Comparison of ENCODE assay signal across 12 cellular contexts in genomic region chr20:32368930-32369329, GRCh38. TPM values are rescaled to one million over a fixed set of nuclear protein-coding genes. Genes with fewer than 3 reads are reported as not detected.
DNase-seq lines count a peak whose midpoint lies in the region; ATAC-seq and TF ChIP-seq lines count a peak whose summit lies in the region.
"Had no signal": no experiment of that assay in that cellular context is flagged by ENCODE, and none has a peak within 500 bp of the region (broad histone marks: within the 10 kb centered on the region; RNA-seq: fewer than 3 reads in every experiment).

No MANE protein-coding gene starts in this region.

- H3K36me3 Mint-ChIP-seq in activated T-cell treated with anti-CD3 and anti-CD28 coated beads, Interleukin-2, amount 50 U/mL, for 4 hours (ENCODE audit: insufficient read depth) = peaks cover 29% of the 10 kb centered on the region
- peaks cover 6% of the 10 kb centered on the region for H3K36me3 Mint-ChIP-seq in stimulated activated memory B cell treated with anti-CD40 and anti-IgM and Interleukin-4, amounts not matched to agents 10 μg/mL and 1 μg/mL and 100 μg/mL, for 72 hours

- H3K4me2 ChIP-seq in MM.1S (ENCODE audit: low read depth, low read length) = peak overlapping the region; percentile 83

- peak overlapping the region; percentile 49 for H3K27ac Mint-ChIP-seq in stimulated activated memory B cell treated with anti-CD40 and anti-IgM and Interleukin-4, amounts not matched to agents 10 μg/mL and 1 μg/mL and 100 μg/mL, for 72 hours
- H3K27ac Mint-ChIP-seq: activated CD4-positive, alpha-beta memory T cell treated with anti-CD3 and anti-CD28 coated beads, Interleukin-2, amount 10 ng/mL, durations not matched to agents 7 days and 5 days had no signal

- H3K4me1 ChIP-seq in MM.1S (ENCODE audit: low read length) = peaks cover 40% of the 10 kb centered on the region
- peaks cover 12% of the 10 kb centered on the region for H3K4me1 ChIP-seq in colonic mucosa

- H3K27ac ChIP-seq in MM.1S (ENCODE audit: low read length) (peak overlapping the region; percentile 63; the same call in 1 of the 2 replicates), substantia nigra (ENCODE audit: low read depth, low read length, poor library complexity, severe bottlenecking) (no peak overlapping the region), colonic mucosa (no peak overlapping the region)

- peaks cover 23% of the 10 kb centered on the region; the same call in 1 of the 2 replicates for H4K20me1 ChIP-seq in MM.1S (ENCODE audit: insufficient read depth, low read length)

- no peaks in the 10 kb centered on the region for H3K9me3 ChIP-seq in MM.1S (replicated peaks; ENCODE audit: insufficient read depth, low read length)
- H3K9me3 ChIP-seq in colonic mucosa = no peaks in the 10 kb centered on the region

- no peaks in the 10 kb centered on the region for H3K9me3 Mint-ChIP-seq in activated T-cell treated with anti-CD3 and anti-CD28 coated beads, Interleukin-2, amount 50 U/mL, for 4 hours
- H3K9me3 Mint-ChIP-seq in stimulated activated memory B cell treated with anti-CD40 and anti-IgM and Interleukin-4, amounts not matched to agents 10 μg/mL and 1 μg/mL and 100 μg/mL, for 72 hours = no peaks in the 10 kb centered on the region
- H3K9me3 Mint-ChIP-seq: activated CD4-positive, alpha-beta memory T cell treated with anti-CD3 and anti-CD28 coated beads, Interleukin-2, amount 10 ng/mL, durations not matched to agents 7 days and 5 days had no signal

- peaks cover 95% of the 10 kb centered on the region for H3K79me2 ChIP-seq in MM.1S (ENCODE audit: low read length)

- H2AFZ ChIP-seq in MM.1S (ENCODE audit: low read length) = peak overlapping the region; percentile 19; the same call in 1 of the 2 replicates

- intact Hi-C loops in colonic mucosa (cut with DNase I) = no loop called here

- no peaks in the 10 kb centered on the region for H3K9me2 ChIP-seq in MM.1S (replicated peaks; ENCODE audit: insufficient read depth, low read length)

- H3K27me3 Mint-ChIP-seq in activated T-cell treated with anti-CD3 and anti-CD28 coated beads, Interleukin-2, amount 50 U/mL, for 4 hours (ENCODE audit: low read depth) = no peaks in the 10 kb centered on the region
- no peaks in the 10 kb centered on the region for H3K27me3 Mint-ChIP-seq in stimulated activated memory B cell treated with anti-CD40 and anti-IgM and Interleukin-4, amounts not matched to agents 10 μg/mL and 1 μg/mL and 100 μg/mL, for 72 hours
- H3K27me3 Mint-ChIP-seq: activated CD4-positive, alpha-beta memory T cell treated with anti-CD3 and anti-CD28 coated beads, Interleukin-2, amount 10 ng/mL, durations not matched to agents 7 days and 5 days had no signal

- no peak for TF ChIP-seq CTCF in MM.1S (IDR thresholded peaks at IDR 0.05; ENCODE audit: low read length)
- no peak for TF ChIP-seq CTCF in colonic mucosa (IDR thresholded peaks at IDR 0.05)

- H3F3A ChIP-seq in MM.1S (ENCODE audit: insufficient read depth, low read length) = peaks cover 25% of the 10 kb centered on the region

- no peak overlapping the region for H3K4me3 Mint-ChIP-seq in activated T-cell treated with anti-CD3 and anti-CD28 coated beads, Interleukin-2, amount 50 U/mL, for 4 hours
- peak overlapping the region; percentile 28 for H3K4me3 Mint-ChIP-seq in stimulated activated memory B cell treated with anti-CD40 and anti-IgM and Interleukin-4, amounts not matched to agents 10 μg/mL and 1 μg/mL and 100 μg/mL, for 72 hours
- H3K4me3 Mint-ChIP-seq: activated CD4-positive, alpha-beta memory T cell treated with anti-CD3 and anti-CD28 coated beads, Interleukin-2, amount 10 ng/mL, durations not matched to agents 7 days and 5 days had no signal

- peak; percentile 36 to 41 for ATAC-seq in activated T-cell treated with anti-CD3 and anti-CD28 coated beads, Interleukin-2, amount 50 U/mL, for 4 hours
- ATAC-seq in stimulated activated memory B cell treated with anti-CD40 and anti-IgM and Interleukin-4, amounts not matched to agents 10 μg/mL and 1 μg/mL and 100 μg/mL, for 72 hours = peak; percentile 74
- ATAC-seq: right cardiac atrium had no signal

- peaks cover 48% of the 10 kb centered on the region for H3K4me1 Mint-ChIP-seq in activated T-cell treated with anti-CD3 and anti-CD28 coated beads, Interleukin-2, amount 50 U/mL, for 4 hours (ENCODE audit: low read depth)
- peaks cover 53% of the 10 kb centered on the region for H3K4me1 Mint-ChIP-seq in stimulated activated memory B cell treated with anti-CD40 and anti-IgM and Interleukin-4, amounts not matched to agents 10 μg/mL and 1 μg/mL and 100 μg/mL, for 72 hours

- H3K9ac ChIP-seq in MM.1S (ENCODE audit: low read length) (peak overlapping the region; percentile 22; the same call in 1 of the 2 replicates), colonic mucosa (ENCODE audit: low read depth in 2 of 2, low read length in 2 of 2) (no peak overlapping the region)

- H3K4me3 ChIP-seq in MM.1S (ENCODE audit: low read length) = peak overlapping the region; percentile 26
- H3K4me3 ChIP-seq in colonic mucosa = no peak overlapping the region

- H3K27me3 ChIP-seq in MM.1S (replicated peaks; ENCODE audit: insufficient read depth, low read length) (no peaks in the 10 kb centered on the region), colonic mucosa (no peaks in the 10 kb centered on the region)

- no peaks in the 10 kb centered on the region; the same call in 1 of the 2 replicates for H3K36me3 ChIP-seq in MM.1S (replicated peaks; ENCODE audit: insufficient read depth, low read length)
- H3K36me3 ChIP-seq in colonic mucosa = no peaks in the 10 kb centered on the region

- no peak for DNase-seq in activated T-cell treated with anti-CD3 and anti-CD28 coated beads, Interleukin-2, amount 50 U/mL, for 4 hours
- DNase-seq in activated T-cell treated with anti-CD3 and anti-CD28 coated beads, Interleukin-2, amount 50 U/mL, for 48 hours = no peak
- DNase-seq in MM.1S (peak; percentile 42), dedifferentiated amniotic fluid mesenchymal stem cell (ENCODE audit: extremely low spot score) (peak; percentile 59), substantia nigra (lab: John Stamatoyannopoulos, UW) (no peak), Kasumi-1 (lab: John Stamatoyannopoulos, UW) (no peak), colonic mucosa (no peak)
- DNase-seq: activated CD4-positive, alpha-beta memory T cell treated with anti-CD3 and anti-CD28 coated beads, Interleukin-2, amount 10 ng/mL, durations not matched to agents 7 days and 5 days; NCI-H2227 treated with DMSO at 0.1 percent for 48 hours; right cardiac atrium; SHP77 had no signal

RNA-seq across cellular contexts. Expression of gene ASXL1, which starts 10.8 kb away (rescaled TPM):
- total RNA-seq in activated T-cell treated with anti-CD3 and anti-CD28 coated beads, Interleukin-2, amount 50 U/mL, for 4 hours = 100 to 1,000 TPM; 138 to 194 (median 149) TPM
- 10 to 100 TPM; 38.8 to 40.4 TPM for total RNA-seq in colonic mucosa

Comparison
In these comparisons a context has a peak if more than half of its experiments do, and no peak if none do; other contexts are left out.
1. DNase-seq: peak in MM.1S (single experiment) and dedifferentiated amniotic fluid mesenchymal stem cell (single experiment); none in activated T-cell treated with anti-CD3 and anti-CD28 coated beads, Interleukin-2, amount 50 U/mL, for 4 hours (single experiment), activated T-cell treated with anti-CD3 and anti-CD28 coated beads, Interleukin-2, amount 50 U/mL, for 48 hours (0 of 2), substantia nigra (0 of 49), Kasumi-1 (0 of 2) and colonic mucosa (single experiment).